8 cellular contexts compared by ENCODE assay signal in genomic region chr5:14142856-14143508, GRCh38. TPM values are rescaled to one million over a fixed set of nuclear protein-coding genes. Genes with fewer than 3 reads are reported as not detected.
DNase-seq lines count a peak whose midpoint lies in the region; ATAC-seq and FAIRE-seq lines count a peak whose summit lies in the region.

Gene TRIO (plus strand): TSS chr5:14143342. CDS start chr5:14143726, 384 bp downstream.

- no peaks in the 10 kb centered on the region for H3K9me3 Mint-ChIP-seq in activated CD8-positive, alpha-beta T cell treated with anti-CD3 and anti-CD28 coated beads, Interleukin-2, amount 10 ng/mL, durations not matched to agents 7 days and 5 days (ENCODE audit: insufficient read depth)

- DNase-seq in GM19239 (ENCODE audit: insufficient read length, low spot score) (peak; percentile 79), NCI-H524 treated with DMSO at 0.1 percent for 48 hours (lab: John Stamatoyannopoulos, UW) (peak; percentile 62), medulla oblongata (ENCODE audit: extremely low spot score) (peak; percentile 95)
- DNase-seq in activated CD8-positive, alpha-beta T cell treated with anti-CD3 and anti-CD28 coated beads, Interleukin-2, amount 10 ng/mL, durations not matched to agents 7 days and 5 days: peak; percentile 86
- DNase-seq in effector memory CD4-positive, alpha-beta T cell: peak; percentile 29 to 53 (median 47)
- DNase-seq in stimulated activated CD4-positive, alpha-beta T cell treated with anti-CD3 and anti-CD28 coated beads, TNF-alpha, amount 100 ng/mL, for 48 hours (ENCODE audit: low read depth in 3 of 3): peak; percentile 47 to 81 (median 51)

- CTCF ChIA-PET in activated CD8-positive, alpha-beta T cell treated with anti-CD3 and anti-CD28 coated beads, Interleukin-2, amount 10 ng/mL, durations not matched to agents 7 days and 5 days (lab: Charles Lee): no interaction called here

- H3K27me3 Mint-ChIP-seq in activated CD8-positive, alpha-beta T cell treated with anti-CD3 and anti-CD28 coated beads, Interleukin-2, amount 10 ng/mL, durations not matched to agents 7 days and 5 days (ENCODE audit: low read depth): peaks cover 59% of the 10 kb centered on the region

- H3K9ac ChIP-seq in BLaER1: peak within 1 kb of the TSS; percentile 96

- POLR2A ChIA-PET in activated CD8-positive, alpha-beta T cell treated with anti-CD3 and anti-CD28 coated beads, Interleukin-2, amount 10 ng/mL, durations not matched to agents 7 days and 5 days (lab: Charles Lee): no interaction called here

- H3K27me3 ChIP-seq in BLaER1: no peaks in the 10 kb centered on the region
- H3K27me3 ChIP-seq in effector memory CD4-positive, alpha-beta T cell (replicated peaks; ENCODE audit: control insufficient read depth, insufficient read depth, low read length, poor library complexity, severe bottlenecking): no peaks in the 10 kb centered on the region

- peaks cover 37% of the 10 kb centered on the region for H3K4me1 ChIP-seq in BLaER1
- H3K4me1 ChIP-seq in effector memory CD4-positive, alpha-beta T cell (ENCODE audit: control insufficient read depth, insufficient read depth, low read length, poor library complexity, severe bottlenecking): peaks cover 5% of the 10 kb centered on the region

- H3K27ac Mint-ChIP-seq in activated CD8-positive, alpha-beta T cell treated with anti-CD3 and anti-CD28 coated beads, Interleukin-2, amount 10 ng/mL, durations not matched to agents 7 days and 5 days: peak within 1 kb of the TSS; percentile 34

- H4K20me1 ChIP-seq in BLaER1: peaks cover 43% of the 10 kb centered on the region

- peak within 1 kb of the TSS; percentile 76 for H3K4me3 Mint-ChIP-seq in activated CD8-positive, alpha-beta T cell treated with anti-CD3 and anti-CD28 coated beads, Interleukin-2, amount 10 ng/mL, durations not matched to agents 7 days and 5 days

- H3K4me2 ChIP-seq in BLaER1: peak within 1 kb of the TSS; percentile 93

- FAIRE-seq in GM19239 (lab: Jason Lieb, UNC): peak; percentile 73

- H3K4me3 ChIP-seq in BLaER1: peak within 1 kb of the TSS; percentile 97
- H3K4me3 ChIP-seq in effector memory CD4-positive, alpha-beta T cell (ENCODE audit: insufficient read depth, low read depth, low read length, poor library complexity, severe bottlenecking): peak within 1 kb of the TSS; percentile 59

- no peaks in the 10 kb centered on the region for H3K9me3 ChIP-seq in BLaER1
- H3K9me3 ChIP-seq in effector memory CD4-positive, alpha-beta T cell (ENCODE audit: control insufficient read depth, low read length): no peaks in the 10 kb centered on the region

- ATAC-seq in HG03457 (IDR thresholded peaks at IDR 0.05; ENCODE audit: unreplicated experiment): peak; percentile 36
- peak; percentile 87 for ATAC-seq in activated CD8-positive, alpha-beta T cell treated with anti-CD3 and anti-CD28 coated beads, Interleukin-2, amount 10 ng/mL, durations not matched to agents 7 days and 5 days

- no peaks in the 10 kb centered on the region for H3K36me3 ChIP-seq in BLaER1
- no peaks in the 10 kb centered on the region for H3K36me3 ChIP-seq in effector memory CD4-positive, alpha-beta T cell (ENCODE audit: control insufficient read depth, insufficient read depth, low read length)

- peaks cover 11% of the 10 kb centered on the region for H3K4me1 Mint-ChIP-seq in activated CD8-positive, alpha-beta T cell treated with anti-CD3 and anti-CD28 coated beads, Interleukin-2, amount 10 ng/mL, durations not matched to agents 7 days and 5 days (ENCODE audit: low read depth)

- peak within 1 kb of the TSS; percentile 95 for H3K27ac ChIP-seq in BLaER1
- no peak within 1 kb of the TSS for H3K27ac ChIP-seq in effector memory CD4-positive, alpha-beta T cell (ENCODE audit: insufficient read depth, low read length, poor library complexity, severe bottlenecking)

- no peaks in the 10 kb centered on the region for H3K36me3 Mint-ChIP-seq in activated CD8-positive, alpha-beta T cell treated with anti-CD3 and anti-CD28 coated beads, Interleukin-2, amount 10 ng/mL, durations not matched to agents 7 days and 5 days (ENCODE audit: low read depth)

RNA-seq across cellular contexts. Expression of gene TRIO, which starts in this region (rescaled TPM):
- 1 to 10 TPM; 3.5 to 6.6 TPM for total RNA-seq in activated CD8-positive, alpha-beta T cell treated with anti-CD3 and anti-CD28 coated beads, Interleukin-2, amount 10 ng/mL, durations not matched to agents 7 days and 5 days
